ENCODE assay signal across 13 cellular contexts in the genomic region with DNA sequence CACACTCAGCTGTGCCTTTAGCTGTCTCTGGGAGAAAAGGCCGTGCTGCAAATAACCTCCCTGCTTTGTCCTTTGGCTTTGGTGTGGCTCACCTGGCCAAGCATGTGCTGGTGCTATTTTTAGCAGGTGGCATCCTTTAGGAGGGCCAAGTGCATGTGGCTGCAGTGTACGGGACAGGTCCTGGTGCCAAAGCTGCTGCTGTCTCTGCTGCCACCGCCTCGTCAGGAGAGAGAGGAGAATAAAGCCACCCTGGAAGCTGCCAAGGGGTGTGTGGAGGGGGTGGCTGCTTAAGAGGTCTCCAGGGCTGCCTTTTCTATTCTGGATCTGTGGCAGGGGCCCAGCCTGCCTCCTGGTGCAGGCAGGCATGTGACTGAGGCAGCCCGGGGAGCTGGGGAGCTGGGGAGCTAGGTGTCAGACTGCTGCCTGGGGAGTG. TPM values are rescaled to one million over a fixed set of nuclear protein-coding genes. Genes with fewer than 3 reads are reported as not detected.
A peak's percentile ranks its signal among the peaks of the same experiment; 100 is the strongest.
DNase-seq lines count a peak whose midpoint lies in the region; ATAC-seq and TF ChIP-seq lines count a peak whose summit lies in the region.
"Had no signal": no experiment of that assay in that cellular context is flagged by ENCODE, and none has a peak within 500 bp of the region (broad histone marks: within the 10 kb centered on the region; RNA-seq: fewer than 3 reads in every experiment).

No MANE protein-coding gene starts in this region.

- H3K9ac ChIP-seq in trophoblast cell (ENCODE audit: low read length), result peak overlapping the region; percentile 23

- H2BK120ac ChIP-seq in trophoblast cell (ENCODE audit: insufficient read depth, low read length, poor library complexity), result no peak overlapping the region

- H3K79me1 ChIP-seq in trophoblast cell (ENCODE audit: low read length), result no peaks in the 10 kb centered on the region

- H3K27me3 Mint-ChIP-seq in brain, result peaks cover 9% of the 10 kb centered on the region
- H3K27me3 Mint-ChIP-seq in CD8-positive, alpha-beta T cell (ENCODE audit: low read depth), result no peaks in the 10 kb centered on the region
- H3K27me3 Mint-ChIP-seq: stimulated activated naive CD8-positive, alpha-beta T cell treated with anti-CD3 and anti-CD28 coated beads, Interleukin-15, amount 100 ng/mL, for 72 hours had no signal

- no peak overlapping the region for H3K4me2 ChIP-seq in trophoblast cell (ENCODE audit: low read length)
- H3K4me2 ChIP-seq: A549 had no signal

- peaks cover 5% of the 10 kb centered on the region for H3K36me3 Mint-ChIP-seq in brain
- H3K36me3 Mint-ChIP-seq in CD8-positive, alpha-beta T cell, result peaks cover 5% of the 10 kb centered on the region

- H2AFZ ChIP-seq in trophoblast cell (ENCODE audit: insufficient read depth, low read length, poor library complexity), result no peak overlapping the region

- no peaks in the 10 kb centered on the region for H3K36me3 ChIP-seq in trophoblast cell (ENCODE audit: control insufficient read depth in 1 of 2, insufficient read depth in 2 of 2, low read length in 2 of 2)
- H3K36me3 ChIP-seq in CD8-positive, alpha-beta T cell (ENCODE audit: insufficient read depth, low read length), result no peaks in the 10 kb centered on the region

- H4K91ac ChIP-seq in trophoblast cell (ENCODE audit: low read depth, low read length), result no peak overlapping the region

- H3K27ac Mint-ChIP-seq in brain, result peak overlapping the region in 4 of 5 experiments; percentile 36 to 89 (median 62)
- H3K27ac Mint-ChIP-seq in CD8-positive, alpha-beta T cell, result no peak overlapping the region

- POLR2A ChIA-PET in CD8-positive, alpha-beta T cell (lab: Charles Lee), result no interaction called here

- no peak overlapping the region for H2BK5ac ChIP-seq in trophoblast cell (ENCODE audit: low read depth, low read length, poor library complexity)

- CTCF ChIA-PET in CD8-positive, alpha-beta T cell (lab: Charles Lee), result no interaction called here

- no peak overlapping the region for H3K23ac ChIP-seq in trophoblast cell (ENCODE audit: low read length)

- no peaks in the 10 kb centered on the region for H3K9me3 ChIP-seq in trophoblast cell (ENCODE audit: insufficient read depth, low read depth, low read length)
- H3K9me3 ChIP-seq in CD8-positive, alpha-beta T cell (ENCODE audit: low read length), result no peaks in the 10 kb centered on the region
- H3K9me3 ChIP-seq: A549 had no signal

- peaks cover 0 to 3% of the 10 kb centered on the region in 2 experiments for H3K4me1 ChIP-seq in trophoblast cell (ENCODE audit: control insufficient read depth in 1 of 2, insufficient read depth in 2 of 2, low read length in 2 of 2)
- peaks cover 8% of the 10 kb centered on the region for H3K4me1 ChIP-seq in CD8-positive, alpha-beta T cell (ENCODE audit: insufficient read depth, low read length)

- no peak overlapping the region for H3K18ac ChIP-seq in trophoblast cell (ENCODE audit: low read length)

- no peak overlapping the region for H3K4me3 ChIP-seq in trophoblast cell (ENCODE audit: low read depth, low read length)
- H3K4me3 ChIP-seq in CD8-positive, alpha-beta T cell (ENCODE audit: low read depth, low read length), result no peak overlapping the region
- H3K4me3 ChIP-seq: A549 had no signal

- DNase-seq in Ammon's horn (ENCODE audit: low spot score) (peak; percentile 71), left ventricle myocardium superior (peak; percentile 88), trophoblast cell (no peak), kidney glomerular epithelial cell (lab: John Stamatoyannopoulos, UW) (no peak), NCI-H2081 (lab: John Stamatoyannopoulos, UW) (no peak)
- no peak for DNase-seq in CD8-positive, alpha-beta T cell
- DNase-seq: Kasumi-1; stimulated activated CD4-positive, alpha-beta T cell treated with anti-CD3 and anti-CD28 coated beads, Interleukin-2, amount 100 ng/mL, for 48 hours; stimulated activated naive CD8-positive, alpha-beta T cell treated with anti-CD3 and anti-CD28 coated beads, Interleukin-15, amount 100 ng/mL, for 72 hours had no signal

- H3K4ac ChIP-seq in trophoblast cell (ENCODE audit: low read depth, low read length), result no peak overlapping the region

- H4K8ac ChIP-seq in trophoblast cell (ENCODE audit: low read depth, low read length), result no peak overlapping the region

- no peak overlapping the region for H3K27ac ChIP-seq in trophoblast cell (ENCODE audit: low read depth, low read length)
- no peak overlapping the region for H3K27ac ChIP-seq in CD8-positive, alpha-beta T cell (ENCODE audit: low read depth, low read length)
- H3K27ac ChIP-seq: A549 had no signal

- H3K4me3 Mint-ChIP-seq in brain, result peak overlapping the region in 3 of 5 experiments; percentile 30 to 59 (median 56)
- no peak overlapping the region for H3K4me3 Mint-ChIP-seq in CD8-positive, alpha-beta T cell
- H3K4me3 Mint-ChIP-seq: stimulated activated naive CD8-positive, alpha-beta T cell treated with anti-CD3 and anti-CD28 coated beads, Interleukin-15, amount 100 ng/mL, for 72 hours had no signal

- H2AK5ac ChIP-seq in trophoblast cell (ENCODE audit: low read length), result no peak overlapping the region

- H3K4me1 Mint-ChIP-seq in brain, result peaks cover 67% of the 10 kb centered on the region
- H3K4me1 Mint-ChIP-seq in CD8-positive, alpha-beta T cell (ENCODE audit: low read depth), result peaks cover 69% of the 10 kb centered on the region

- H3K9me3 Mint-ChIP-seq in brain, result no peaks in the 10 kb centered on the region
- no peaks in the 10 kb centered on the region for H3K9me3 Mint-ChIP-seq in CD8-positive, alpha-beta T cell
- H3K9me3 Mint-ChIP-seq: stimulated activated naive CD8-positive, alpha-beta T cell treated with anti-CD3 and anti-CD28 coated beads, Interleukin-15, amount 100 ng/mL, for 72 hours had no signal

- no peak overlapping the region for H4K12ac ChIP-seq in trophoblast cell (ENCODE audit: low read depth, low read length)

- H3K27me3 ChIP-seq in trophoblast cell (ENCODE audit: insufficient read depth, low read length), result no peaks in the 10 kb centered on the region
- H3K27me3 ChIP-seq in CD8-positive, alpha-beta T cell (ENCODE audit: insufficient read depth, low read length), result no peaks in the 10 kb centered on the region

- no CpG with 5 or more reads among the region's 5 CpGs for WGBS in trophoblast cell (ENCODE audit: extremely low coverage, insufficient coverage, insufficient read length)

- peak; percentile 90 for ATAC-seq in left ventricle myocardium superior
- no peak for ATAC-seq in GM21529 (IDR thresholded peaks at IDR 0.05; ENCODE audit: unreplicated experiment)
- ATAC-seq in CD8-positive, alpha-beta T cell, result no peak
- ATAC-seq: A549; Panc1; stimulated activated naive CD8-positive, alpha-beta T cell treated with anti-CD3 and anti-CD28 coated beads, Interleukin-15, amount 100 ng/mL, for 72 hours had no signal

- H3K14ac ChIP-seq in trophoblast cell (ENCODE audit: low read length), result no peak overlapping the region

- no peak overlapping the region for H2BK12ac ChIP-seq in trophoblast cell (ENCODE audit: low read length)

- H3K79me2 ChIP-seq in trophoblast cell (ENCODE audit: control insufficient read depth, insufficient read depth, low read length, poor library complexity), result peaks cover 2% of the 10 kb centered on the region

- no peak for TF ChIP-seq CTCF in brain (conservative IDR thresholded peaks at IDR 0.05)
- TF ChIP-seq CTCF in CD8-positive, alpha-beta T cell (IDR thresholded peaks at IDR 0.05), result no peak

- intact Hi-C loops in left ventricle myocardium superior (cut with micrococcal nuclease), result no loop called here
- intact Hi-C loops in CD8-positive, alpha-beta T cell (cut with DNase I, micrococcal nuclease), result no loop called here

RNA-seq across cellular contexts. Expression of gene AKAP1, which starts 6.2 kb away (rescaled TPM):
- polyA plus RNA-seq in brain (ENCODE audit: insufficient read depth, low read depth, low replicate concordance), result 49.3 TPM
- 282 TPM for total RNA-seq in left ventricle myocardium superior
- 8.6 and 9.2 TPM in 2 replicates for polyA plus RNA-seq in trophoblast cell (2013)
- total RNA-seq in CD8-positive, alpha-beta T cell, result 10 to 100 TPM; 20.6 to 23.5 TPM

Comparison
In these comparisons a context has a peak if more than half of its experiments do, and no peak if none do; other contexts are left out.
1. DNase-seq: peak in Ammon's horn (single experiment) and left ventricle myocardium superior (single experiment); none in trophoblast cell (0 of 2), kidney glomerular epithelial cell (single experiment), NCI-H2081 (0 of 2) and CD8-positive, alpha-beta T cell (0 of 7).
2. RNA of gene AKAP1, which starts 6.2 kb away (total RNA-seq): 282 TPM in left ventricle myocardium superior (single experiment); 20.6 to 23.5 TPM in CD8-positive, alpha-beta T cell; every median in the first group is over 10 times any median in the second.